Comparison of ENCODE assay signal across 13 cellular contexts in the genomic region with DNA sequence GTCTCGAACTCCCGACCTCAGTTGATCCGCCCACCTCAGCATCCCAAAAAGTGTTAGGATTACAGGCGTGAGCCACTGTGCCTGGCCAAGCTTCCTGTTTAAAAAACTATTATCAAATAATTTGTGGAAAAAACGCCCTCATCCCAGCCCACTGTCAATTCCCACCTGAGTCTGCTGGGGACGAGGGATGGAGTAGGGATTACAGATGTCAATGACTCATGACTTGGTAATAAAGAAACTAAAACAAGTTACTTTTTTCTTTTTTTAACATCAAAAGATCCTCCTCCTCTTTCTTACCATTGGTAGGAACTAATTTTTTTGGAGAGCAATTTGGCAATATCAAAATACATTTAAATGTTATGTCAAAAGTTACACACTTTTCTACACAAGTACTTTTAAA. TPM values are rescaled to one million over a fixed set of nuclear protein-coding genes. Genes with fewer than 3 reads are reported as not detected.
A peak's percentile ranks its signal among the peaks of the same experiment; 100 is the strongest.
DNase-seq lines count a peak whose midpoint lies in the region; TF ChIP-seq lines count a peak whose summit lies in the region.
"Had no signal": no experiment of that assay in that cellular context is flagged by ENCODE, and none has a peak within 500 bp of the region (broad histone marks: within the 10 kb centered on the region; RNA-seq: fewer than 3 reads in every experiment).

No MANE protein-coding gene starts in this region.

- CTCF ChIA-PET in activated CD4-positive, alpha-beta T cell treated with anti-CD3 and anti-CD28 coated beads, Interleukin-2, amount 10 ng/mL, durations not matched to agents 7 days and 5 days (lab: Charles Lee): no interaction called here

- peak overlapping the region; percentile 76 for H3K4ac ChIP-seq in trophoblast cell (ENCODE audit: low read depth, low read length)

- H3K27me3 ChIP-seq in ACC112 (ENCODE audit: insufficient read depth, low read length) (no peaks in the 10 kb centered on the region), trophoblast cell (ENCODE audit: insufficient read depth, low read length) (no peaks in the 10 kb centered on the region), Peyer's patch (no peaks in the 10 kb centered on the region)
- H3K27me3 ChIP-seq: BLaER1 had no signal

- no peak overlapping the region for H3K18ac ChIP-seq in trophoblast cell (ENCODE audit: low read length)

- H2AK5ac ChIP-seq in trophoblast cell (ENCODE audit: low read length): no peak overlapping the region

- intact Hi-C loops in activated T-helper 2 cell treated with anti-CD3 and anti-CD28 coated beads, Interferon-gamma antibody, Interleukin-2, Interleukin-4, amounts not matched to agents 10 μg/mL and 5 μg/mL and 100 μg/mL, durations not matched to agents 14 hours and 24 hours and 36 hours (cut with micrococcal nuclease): no loop called here

- H3K4me1 Mint-ChIP-seq in chondrocyte (ENCODE audit: low read depth): peaks cover 87% of the 10 kb centered on the region
- H3K4me1 Mint-ChIP-seq in activated T-helper 2 cell treated with anti-CD3 and anti-CD28 coated beads, Interferon-gamma antibody, Interleukin-2, Interleukin-4, amounts not matched to agents 10 μg/mL and 5 μg/mL and 100 μg/mL, durations not matched to agents 14 hours and 24 hours and 36 hours (ENCODE audit: low read depth): no peaks in the 10 kb centered on the region
- H3K4me1 Mint-ChIP-seq in activated CD4-positive, alpha-beta T cell treated with anti-CD3 and anti-CD28 coated beads, Interleukin-2, amount 10 ng/mL, durations not matched to agents 7 days and 5 days: no peaks in the 10 kb centered on the region
- H3K4me1 Mint-ChIP-seq: CD8-positive, alpha-beta memory T cell had no signal

- H4K8ac ChIP-seq in trophoblast cell (ENCODE audit: low read depth, low read length): no peak overlapping the region

- TF ChIP-seq POLR2A in Peyer's patch (IDR thresholded peaks at IDR 0.05): no peak

- H3K79me1 ChIP-seq in trophoblast cell (ENCODE audit: low read length): no peaks in the 10 kb centered on the region

- DNase-seq in M059J (ENCODE audit: low read depth): peak; percentile 39
- no peak for DNase-seq in chondrocyte (ENCODE audit: low spot score)
- no peak for DNase-seq in trophoblast cell
- no peak for DNase-seq in activated T-helper 2 cell treated with anti-CD3 and anti-CD28 coated beads, Interferon-gamma antibody, Interleukin-2, Interleukin-4, amounts not matched to agents 10 μg/mL and 5 μg/mL and 100 μg/mL, durations not matched to agents 14 hours and 24 hours and 36 hours (ENCODE audit: low spot score)
- DNase-seq in activated CD4-positive, alpha-beta T cell treated with anti-CD3 and anti-CD28 coated beads, Interleukin-2, amount 10 ng/mL, durations not matched to agents 7 days and 5 days: no peak
- no peak for DNase-seq in Peyer's patch
- DNase-seq: AML-193; Caco-2; CD8-positive, alpha-beta memory T cell; DND-41 had no signal

- H3K36me3 ChIP-seq in ACC112 (ENCODE audit: insufficient read depth, low read length) (peaks cover 12% of the 10 kb centered on the region), trophoblast cell (ENCODE audit: control insufficient read depth in 1 of 2, insufficient read depth in 2 of 2, low read length in 2 of 2) (peaks cover 2% of the 10 kb centered on the region in 2 experiments), Peyer's patch (no peaks in the 10 kb centered on the region)

- H3K4me3 ChIP-seq in ACC112 (ENCODE audit: low read depth, low read length) (peak overlapping the region; percentile 18; the same call in 1 of the 2 replicates), trophoblast cell (ENCODE audit: low read depth, low read length) (no peak overlapping the region), Peyer's patch (no peak overlapping the region)
- H3K4me3 ChIP-seq: BLaER1 had no signal

- H3K4me1 ChIP-seq in ACC112 (ENCODE audit: control insufficient read depth, insufficient read depth, low read length, unreplicated experiment) (peaks cover 55% of the 10 kb centered on the region), trophoblast cell (ENCODE audit: control insufficient read depth in 1 of 2, insufficient read depth in 2 of 2, low read length in 2 of 2) (peaks cover 4 to 23% of the 10 kb centered on the region in 2 experiments), Peyer's patch (peaks cover 0 to 66% (median 2%) of the 10 kb centered on the region in 4 donors)
- H3K4me1 ChIP-seq: BLaER1 had no signal

- POLR2A ChIA-PET in activated CD4-positive, alpha-beta T cell treated with anti-CD3 and anti-CD28 coated beads, Interleukin-2, amount 10 ng/mL, durations not matched to agents 7 days and 5 days (lab: Charles Lee): no interaction called here

- no peak overlapping the region for H3K4me2 ChIP-seq in trophoblast cell (ENCODE audit: low read length)
- H3K4me2 ChIP-seq: BLaER1 had no signal

- peak overlapping the region; percentile 50 for H3K27ac Mint-ChIP-seq in chondrocyte (ENCODE audit: unreplicated experiment)
- no peak overlapping the region for H3K27ac Mint-ChIP-seq in activated T-helper 2 cell treated with anti-CD3 and anti-CD28 coated beads, Interferon-gamma antibody, Interleukin-2, Interleukin-4, amounts not matched to agents 10 μg/mL and 5 μg/mL and 100 μg/mL, durations not matched to agents 14 hours and 24 hours and 36 hours
- no peak overlapping the region for H3K27ac Mint-ChIP-seq in activated CD4-positive, alpha-beta T cell treated with anti-CD3 and anti-CD28 coated beads, Interleukin-2, amount 10 ng/mL, durations not matched to agents 7 days and 5 days
- H3K27ac Mint-ChIP-seq: CD8-positive, alpha-beta memory T cell had no signal

- no peaks in the 10 kb centered on the region for H3K9me3 ChIP-seq in trophoblast cell (ENCODE audit: insufficient read depth, low read depth, low read length)
- H3K9me3 ChIP-seq in Peyer's patch: no peaks in the 10 kb centered on the region
- H3K9me3 ChIP-seq: BLaER1, Caco-2 had no signal

- WGBS in trophoblast cell (ENCODE audit: extremely low coverage, insufficient coverage, insufficient read length): no CpG with 5 or more reads among the region's 6 CpGs

- no peak overlapping the region for H3K14ac ChIP-seq in trophoblast cell (ENCODE audit: low read length)

- H2BK12ac ChIP-seq in trophoblast cell (ENCODE audit: low read length): no peak overlapping the region

- H2AFZ ChIP-seq in ACC112 (ENCODE audit: low read length, unreplicated experiment): no peak overlapping the region
- H2AFZ ChIP-seq in trophoblast cell (ENCODE audit: insufficient read depth, low read length, poor library complexity): no peak overlapping the region

- no peaks in the 10 kb centered on the region for H3K27me3 Mint-ChIP-seq in chondrocyte (ENCODE audit: low read depth)
- peaks cover 16% of the 10 kb centered on the region for H3K27me3 Mint-ChIP-seq in activated T-helper 2 cell treated with anti-CD3 and anti-CD28 coated beads, Interferon-gamma antibody, Interleukin-2, Interleukin-4, amounts not matched to agents 10 μg/mL and 5 μg/mL and 100 μg/mL, durations not matched to agents 14 hours and 24 hours and 36 hours (ENCODE audit: low read depth)
- H3K27me3 Mint-ChIP-seq in activated CD4-positive, alpha-beta T cell treated with anti-CD3 and anti-CD28 coated beads, Interleukin-2, amount 10 ng/mL, durations not matched to agents 7 days and 5 days: peaks cover 6% of the 10 kb centered on the region

- H2BK5ac ChIP-seq in trophoblast cell (ENCODE audit: low read depth, low read length, poor library complexity): no peak overlapping the region

- H3K27ac ChIP-seq in ACC112 (ENCODE audit: low read depth, low read length) (no peak overlapping the region), trophoblast cell (ENCODE audit: low read depth, low read length) (no peak overlapping the region), Peyer's patch (no peak overlapping the region)
- H3K27ac ChIP-seq: 22Rv1, BLaER1 had no signal

- H4K12ac ChIP-seq in trophoblast cell (ENCODE audit: low read depth, low read length): no peak overlapping the region

- H3K4me3 Mint-ChIP-seq in chondrocyte (ENCODE audit: unreplicated experiment): no peak overlapping the region
- no peak overlapping the region for H3K4me3 Mint-ChIP-seq in activated T-helper 2 cell treated with anti-CD3 and anti-CD28 coated beads, Interferon-gamma antibody, Interleukin-2, Interleukin-4, amounts not matched to agents 10 μg/mL and 5 μg/mL and 100 μg/mL, durations not matched to agents 14 hours and 24 hours and 36 hours (ENCODE audit: low read depth)
- H3K4me3 Mint-ChIP-seq in activated CD4-positive, alpha-beta T cell treated with anti-CD3 and anti-CD28 coated beads, Interleukin-2, amount 10 ng/mL, durations not matched to agents 7 days and 5 days: no peak overlapping the region
- H3K4me3 Mint-ChIP-seq: CD8-positive, alpha-beta memory T cell had no signal

- H3K9me3 Mint-ChIP-seq in chondrocyte (ENCODE audit: low read depth): no peaks in the 10 kb centered on the region
- no peaks in the 10 kb centered on the region for H3K9me3 Mint-ChIP-seq in activated T-helper 2 cell treated with anti-CD3 and anti-CD28 coated beads, Interferon-gamma antibody, Interleukin-2, Interleukin-4, amounts not matched to agents 10 μg/mL and 5 μg/mL and 100 μg/mL, durations not matched to agents 14 hours and 24 hours and 36 hours
- no peaks in the 10 kb centered on the region for H3K9me3 Mint-ChIP-seq in activated CD4-positive, alpha-beta T cell treated with anti-CD3 and anti-CD28 coated beads, Interleukin-2, amount 10 ng/mL, durations not matched to agents 7 days and 5 days
- H3K9me3 Mint-ChIP-seq: CD8-positive, alpha-beta memory T cell had no signal

- no peak overlapping the region for H2BK120ac ChIP-seq in trophoblast cell (ENCODE audit: insufficient read depth, low read length, poor library complexity)

- no peak overlapping the region for H3K23ac ChIP-seq in trophoblast cell (ENCODE audit: low read length)

- H4K91ac ChIP-seq in trophoblast cell (ENCODE audit: low read depth, low read length): no peak overlapping the region

- no peak overlapping the region for H3K9ac ChIP-seq in trophoblast cell (ENCODE audit: low read length)
- H3K9ac ChIP-seq: BLaER1 had no signal

- H3K79me2 ChIP-seq in ACC112 (ENCODE audit: control insufficient read depth, insufficient read depth, low read length, unreplicated experiment) (peaks cover 100% of the 10 kb centered on the region), trophoblast cell (ENCODE audit: control insufficient read depth, insufficient read depth, low read length, poor library complexity) (peaks cover 38% of the 10 kb centered on the region)

- TF ChIP-seq CTCF in chondrocyte (IDR thresholded peaks at IDR 0.05): no peak
- no peak for TF ChIP-seq CTCF in Peyer's patch (IDR thresholded peaks at IDR 0.05)

- H3K36me3 Mint-ChIP-seq in chondrocyte (ENCODE audit: low read depth): peaks cover 6% of the 10 kb centered on the region
- H3K36me3 Mint-ChIP-seq in activated T-helper 2 cell treated with anti-CD3 and anti-CD28 coated beads, Interferon-gamma antibody, Interleukin-2, Interleukin-4, amounts not matched to agents 10 μg/mL and 5 μg/mL and 100 μg/mL, durations not matched to agents 14 hours and 24 hours and 36 hours (ENCODE audit: low read depth): no peaks in the 10 kb centered on the region
- no peaks in the 10 kb centered on the region for H3K36me3 Mint-ChIP-seq in activated CD4-positive, alpha-beta T cell treated with anti-CD3 and anti-CD28 coated beads, Interleukin-2, amount 10 ng/mL, durations not matched to agents 7 days and 5 days (ENCODE audit: low read depth)
- H3K36me3 Mint-ChIP-seq: CD8-positive, alpha-beta memory T cell had no signal

RNA-seq across cellular contexts. Expression of gene CNN3, which starts 9.7 kb away (rescaled TPM):
- total RNA-seq in M059J (2014; rRNA removed; shearing (Covaris generic)): 300 and 364 TPM in 2 replicates
- total RNA-seq in chondrocyte (188 to 250 TPM (median 242 TPM) in 3 replicates), Peyer's patch (100 to 1,000 TPM in 1 of 4 donors, 10 to 100 TPM in 3; 89.9 to 116 (median 96.2) TPM)
- polyA plus RNA-seq in trophoblast cell (2013): 202 and 212 TPM in 2 replicates
- total RNA-seq in activated T-helper 2 cell treated with anti-CD3 and anti-CD28 coated beads, Interferon-gamma antibody, Interleukin-2, Interleukin-4, amounts not matched to agents 10 μg/mL and 5 μg/mL and 100 μg/mL, durations not matched to agents 14 hours and 24 hours and 36 hours: 2.6 and 2.7 TPM in 2 replicates
- total RNA-seq in activated CD4-positive, alpha-beta T cell treated with anti-CD3 and anti-CD28 coated beads, Interleukin-2, amount 10 ng/mL, durations not matched to agents 7 days and 5 days: 1 to 10 TPM in 1 of 2 experiments, under 1 TPM in 1; 0.92 to 1.2 TPM

Comparison
In these comparisons a context has a peak if more than half of its experiments do, and no peak if none do; other contexts are left out.
1. RNA of gene CNN3, which starts 9.7 kb away (total RNA-seq): 300 to 364 TPM in M059J, 188 to 250 TPM in chondrocyte and 89.9 to 116 TPM in Peyer's patch; 2.6 to 2.7 TPM in activated T-helper 2 cell treated with anti-CD3 and anti-CD28 coated beads, Interferon-gamma antibody, Interleukin-2, Interleukin-4, amounts not matched to agents 10 μg/mL and 5 μg/mL and 100 μg/mL, durations not matched to agents 14 hours and 24 hours and 36 hours and 0.92 to 1.2 TPM in activated CD4-positive, alpha-beta T cell treated with anti-CD3 and anti-CD28 coated beads, Interleukin-2, amount 10 ng/mL, durations not matched to agents 7 days and 5 days; every median in the first group is over 10 times any median in the second.